Comparison of ENCODE assay signal across 20 cellular contexts in the genomic region with DNA sequence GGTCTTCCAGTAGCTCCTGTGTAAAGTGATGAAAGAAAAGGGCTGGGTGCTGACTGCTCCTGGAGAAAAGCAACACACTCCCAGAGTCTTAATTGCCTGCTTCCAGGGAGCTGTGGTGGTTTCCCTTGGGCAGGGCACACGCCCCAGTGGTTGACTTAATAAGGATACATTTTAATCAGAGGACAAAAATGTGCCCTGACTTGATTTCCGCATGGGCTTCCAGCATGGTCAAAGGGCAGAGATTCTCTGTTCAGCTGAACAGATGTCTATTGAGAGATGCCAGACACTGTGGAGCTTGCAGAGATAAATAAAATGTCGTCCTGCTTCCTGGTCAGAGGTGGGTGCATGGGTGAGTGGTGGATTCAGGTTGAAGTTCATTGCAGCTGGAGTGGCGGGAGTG. TPM values are rescaled to one million over a fixed set of nuclear protein-coding genes. Genes with fewer than 3 reads are reported as not detected.
A peak's percentile ranks its signal among the peaks of the same experiment; 100 is the strongest.
DNase-seq lines count a peak whose midpoint lies in the region; ATAC-seq and TF ChIP-seq lines count a peak whose summit lies in the region.
"Had no signal": no experiment of that assay in that cellular context is flagged by ENCODE, and none has a peak within 500 bp of the region (broad histone marks: within the 10 kb centered on the region; RNA-seq: fewer than 3 reads in every experiment).

No MANE protein-coding gene starts in this region.

- no peaks in the 10 kb centered on the region for H3K36me3 ChIP-seq in CD4-positive, CD25-positive, alpha-beta regulatory T cell (ENCODE audit: control insufficient read depth, insufficient read depth, low read length)
- H3K36me3 ChIP-seq in PC-3 (ENCODE audit: low read depth, low read length) (peaks cover 24% of the 10 kb centered on the region), esophagus (ENCODE audit: control insufficient read depth in 2 of 2, insufficient read depth in 2 of 2, low read length in 1 of 2) (peaks cover 3 to 10% of the 10 kb centered on the region in 2 donors)

- no peak overlapping the region for H3K27ac ChIP-seq in CD4-positive, CD25-positive, alpha-beta regulatory T cell (ENCODE audit: insufficient read depth, low read length, poor library complexity, severe bottlenecking)
- peak overlapping the region; percentile 37 for H3K27ac ChIP-seq in PC-3 (ENCODE audit: low read length)
- peak overlapping the region; percentile 88 to 91 for H3K27ac ChIP-seq in esophagus (ENCODE audit: low read depth in 2 of 2, low read length in 1 of 2)
- H3K27ac ChIP-seq: C4-2B had no signal

- TF ChIP-seq CTCF in PC-3 (conservative IDR thresholded peaks at IDR 0.05; ENCODE audit: low read depth, low read length): no peak

- H3K9me2 ChIP-seq in PC-3 (replicated peaks; ENCODE audit: low read length): no peaks in the 10 kb centered on the region

- no peak for ATAC-seq in CD4-positive, CD25-positive, alpha-beta regulatory T cell (ENCODE audit: low read depth in 2 of 2)
- ATAC-seq in PC-3 (no peak), HG03521 (IDR thresholded peaks at IDR 0.05; ENCODE audit: unreplicated experiment) (no peak), HG02970 (IDR thresholded peaks at IDR 0.05; ENCODE audit: low FRiP score, unreplicated experiment) (no peak), GM18861 (IDR thresholded peaks at IDR 0.05; ENCODE audit: unreplicated experiment) (no peak), GM19324 (IDR thresholded peaks at IDR 0.05; ENCODE audit: low FRiP score, unreplicated experiment) (no peak)
- ATAC-seq: activated CD8-positive, alpha-beta memory T cell treated with anti-CD3 and anti-CD28 coated beads, Interleukin-2, amount 10 ng/mL, durations not matched to agents 7 days and 5 days; Panc1 had no signal

- no peak for DNase-seq in CD4-positive, CD25-positive, alpha-beta regulatory T cell
- DNase-seq in PC-3 (peak; percentile 72), mucosa of gallbladder (ENCODE audit: low spot score) (peak; percentile 70)
- DNase-seq: activated CD8-positive, alpha-beta memory T cell treated with anti-CD3 and anti-CD28 coated beads, Interleukin-2, amount 10 ng/mL, durations not matched to agents 7 days and 5 days; DMS153; immature natural killer cell; naive B cell; NCI-H1092; NCI-H1930; stimulated activated CD4-positive, alpha-beta T cell treated with anti-CD3 and anti-CD28 coated beads, Interleukin-2, amount 100 ng/mL, for 24 hours; stimulated activated naive CD4-positive, alpha-beta T cell had no signal

- intact Hi-C loops in PC-3 (cut with micrococcal nuclease): no loop called here

- no peaks in the 10 kb centered on the region for H3F3A ChIP-seq in PC-3 (ENCODE audit: low read length, unreplicated experiment)

- H3K9ac ChIP-seq in PC-3 (ENCODE audit: low read length): no peak overlapping the region

- no peaks in the 10 kb centered on the region for H3K27me3 ChIP-seq in CD4-positive, CD25-positive, alpha-beta regulatory T cell (ENCODE audit: control insufficient read depth, insufficient read depth, low read length)
- H3K27me3 ChIP-seq in PC-3 (ENCODE audit: low read length) (no peaks in the 10 kb centered on the region), esophagus (ENCODE audit: control insufficient read depth in 1 of 2, insufficient read depth in 2 of 2, low read length in 2 of 2) (no peaks in the 10 kb centered on the region)

- WGBS in esophagus, 2 donors: 36 to 41% methylated on average over 4 of the region's 4 CpGs

- no peaks in the 10 kb centered on the region for H3K4me1 ChIP-seq in CD4-positive, CD25-positive, alpha-beta regulatory T cell (ENCODE audit: control insufficient read depth, insufficient read depth, low read length, poor library complexity, severe bottlenecking)
- H3K4me1 ChIP-seq in PC-3 (ENCODE audit: insufficient read depth, low read length): peaks cover 54% of the 10 kb centered on the region
- H3K4me1 ChIP-seq in esophagus (ENCODE audit: control insufficient read depth in 2 of 2, insufficient read depth in 2 of 2, low read length in 1 of 2): peaks cover 21 to 47% of the 10 kb centered on the region in 2 donors

- H3K4me3 Mint-ChIP-seq in CD4-positive, CD25-positive, alpha-beta regulatory T cell: no peak overlapping the region
- H3K4me3 Mint-ChIP-seq: activated CD8-positive, alpha-beta memory T cell treated with anti-CD3 and anti-CD28 coated beads, Interleukin-2, amount 10 ng/mL, durations not matched to agents 7 days and 5 days; immature natural killer cell; naive B cell had no signal

- H2AFZ ChIP-seq in PC-3 (ENCODE audit: low read length): no peak overlapping the region

- peak overlapping the region in 2 of 3 donors; percentile 52 to 73 for H3K27ac Mint-ChIP-seq in CD4-positive, CD25-positive, alpha-beta regulatory T cell
- H3K27ac Mint-ChIP-seq: activated CD8-positive, alpha-beta memory T cell treated with anti-CD3 and anti-CD28 coated beads, Interleukin-2, amount 10 ng/mL, durations not matched to agents 7 days and 5 days; activated T-helper 2 cell treated with anti-CD3 and anti-CD28 coated beads, Interferon-gamma antibody, Interleukin-2, Interleukin-4, amounts not matched to agents 10 μg/mL and 5 μg/mL and 100 μg/mL, durations not matched to agents 14 hours and 24 hours and 36 hours had no signal

- H3K27me3 Mint-ChIP-seq in CD4-positive, CD25-positive, alpha-beta regulatory T cell: no peaks in the 10 kb centered on the region
- H3K27me3 Mint-ChIP-seq: activated CD8-positive, alpha-beta memory T cell treated with anti-CD3 and anti-CD28 coated beads, Interleukin-2, amount 10 ng/mL, durations not matched to agents 7 days and 5 days; naive B cell had no signal

- peaks cover 57% of the 10 kb centered on the region for H3K79me2 ChIP-seq in PC-3 (ENCODE audit: low read length)

- POLR2A ChIA-PET in PC-3 (lab: Charles Lee; ENCODE audit: unreplicated experiment): no interaction called here

- BruUV-seq in PC-3 (replicated peaks; lab: Mats Ljungman, UMichigan): no TSS peak

- CTCF ChIA-PET in PC-3 (lab: Charles Lee): no interaction called here

- peak overlapping the region; percentile 48 for H3K4me2 ChIP-seq in PC-3 (ENCODE audit: low read length)

- H3K4me3 ChIP-seq in CD4-positive, CD25-positive, alpha-beta regulatory T cell (ENCODE audit: low read depth, low read length): no peak overlapping the region
- H3K4me3 ChIP-seq in PC-3 (ENCODE audit: low read length) (no peak overlapping the region), esophagus (ENCODE audit: low read depth in 1 of 2, low read length in 2 of 2) (no peak overlapping the region)
- H3K4me3 ChIP-seq: lung had no signal

- peaks cover 5% of the 10 kb centered on the region for H3K36me3 Mint-ChIP-seq in CD4-positive, CD25-positive, alpha-beta regulatory T cell
- H3K36me3 Mint-ChIP-seq: activated CD8-positive, alpha-beta memory T cell treated with anti-CD3 and anti-CD28 coated beads, Interleukin-2, amount 10 ng/mL, durations not matched to agents 7 days and 5 days had no signal

- H3K9me3 ChIP-seq in CD4-positive, CD25-positive, alpha-beta regulatory T cell (ENCODE audit: control insufficient read depth in 2 of 2, low read length in 2 of 2): no peaks in the 10 kb centered on the region
- no peaks in the 10 kb centered on the region for H3K9me3 ChIP-seq in PC-3 (ENCODE audit: low read length)
- no peaks in the 10 kb centered on the region for H3K9me3 ChIP-seq in esophagus (ENCODE audit: control insufficient read depth in 2 of 2, insufficient read depth in 1 of 2, low read depth in 1 of 2, low read length in 1 of 2)

- H4K20me1 ChIP-seq in PC-3 (ENCODE audit: low read length): peaks cover 7% of the 10 kb centered on the region

- peaks cover 0 to 4% (median 2%) of the 10 kb centered on the region in 4 donors for H3K4me1 Mint-ChIP-seq in CD4-positive, CD25-positive, alpha-beta regulatory T cell
- H3K4me1 Mint-ChIP-seq: activated CD8-positive, alpha-beta memory T cell treated with anti-CD3 and anti-CD28 coated beads, Interleukin-2, amount 10 ng/mL, durations not matched to agents 7 days and 5 days had no signal

- no peaks in the 10 kb centered on the region for H3K9me3 Mint-ChIP-seq in CD4-positive, CD25-positive, alpha-beta regulatory T cell
- H3K9me3 Mint-ChIP-seq: activated T-helper 2 cell treated with anti-CD3 and anti-CD28 coated beads, Interferon-gamma antibody, Interleukin-2, Interleukin-4, amounts not matched to agents 10 μg/mL and 5 μg/mL and 100 μg/mL, durations not matched to agents 14 hours and 24 hours and 36 hours; immature natural killer cell; naive B cell had no signal

RNA-seq across cellular contexts. Expression of gene QSOX1, which starts 15.9 kb away (rescaled TPM):
- total RNA-seq in CD4-positive, CD25-positive, alpha-beta regulatory T cell: 19.9 TPM
- polyA plus RNA-seq in CD4-positive, CD25-positive, alpha-beta regulatory T cell: 10 to 100 TPM in 2 of 4 donors, 1 to 10 TPM in 2; 8.4 to 12.0 (median 10.3) TPM
- total RNA-seq in PC-3 (2014; rRNA removed) (192 and 237 TPM in 2 replicates), mucosa of gallbladder (395 TPM)
- 100 to 1,000 TPM in 1 of 2 donors, 10 to 100 TPM in 1; 50.6 to 173 TPM for polyA plus RNA-seq in esophagus

RNA-seq across cellular contexts. Expression of gene LHX4, which starts 59.5 kb away (rescaled TPM):
- not detected for total RNA-seq in CD4-positive, CD25-positive, alpha-beta regulatory T cell
- under 1 TPM; 0.17 to 0.32 (median 0.28) TPM for polyA plus RNA-seq in CD4-positive, CD25-positive, alpha-beta regulatory T cell
- 0.04 TPM in 1 of 2 replicates, not detected in the other for total RNA-seq in PC-3 (2014; rRNA removed)
- under 1 TPM; 0.13 to 0.28 TPM for polyA plus RNA-seq in esophagus
- 0.03 TPM for total RNA-seq in mucosa of gallbladder
- total RNA-seq: activated CD8-positive, alpha-beta memory T cell treated with anti-CD3 and anti-CD28 coated beads, Interleukin-2, amount 10 ng/mL, durations not matched to agents 7 days and 5 days; activated T-helper 2 cell treated with anti-CD3 and anti-CD28 coated beads, Interferon-gamma antibody, Interleukin-2, Interleukin-4, amounts not matched to agents 10 μg/mL and 5 μg/mL and 100 μg/mL, durations not matched to agents 14 hours and 24 hours and 36 hours had no signal

Comparison
In these comparisons a context has a peak if more than half of its experiments do, and no peak if none do; other contexts are left out.
1. DNase-seq: peak in PC-3 (single experiment) and mucosa of gallbladder (single experiment); none in CD4-positive, CD25-positive, alpha-beta regulatory T cell (0 of 3).